Comparison of ENCODE assay signal across 8 cellular contexts in genomic region chr2:210172219-210172575, GRCh38. TPM values are rescaled to one million over a fixed set of nuclear protein-coding genes. Genes with fewer than 3 reads are reported as not detected.
DNase-seq lines count a peak whose midpoint lies in the region; ATAC-seq and TF ChIP-seq lines count a peak whose summit lies in the region.

No MANE protein-coding gene starts in this region.

- H3K4me1 Mint-ChIP-seq in CD14-positive monocyte, result peaks cover 22% of the 10 kb centered on the region

- TF ChIP-seq CTCF in CD14-positive monocyte (IDR thresholded peaks at IDR 0.05), result no peak
- no peak for TF ChIP-seq CTCF in NB4 (IDR thresholded peaks at IDR 0.05; ENCODE audit: low read depth, low read length)

- H3K27ac Mint-ChIP-seq in CD14-positive monocyte, result peak overlapping the region in 4 of 7 donors; percentile 93 to 100 (median 94)

- no peak for DNase-seq in CD14-positive monocyte (ENCODE audit: low spot score)
- DNase-seq in NB4 (ENCODE audit: low read depth), result no peak
- DNase-seq in SKM-1 treated with dmso at 0.1 percent for 144 hours (lab: John Stamatoyannopoulos, UW; ENCODE audit: unreplicated experiment), result no peak
- DNase-seq in 8988T, result no peak
- DNase-seq in posterior vena cava (ENCODE audit: low spot score), result no peak

- H3K9me3 Mint-ChIP-seq in CD14-positive monocyte, result peaks cover 0 to 4% (median 0%) of the 10 kb centered on the region in 7 donors

- peak overlapping the region; percentile 97 for H2AFZ ChIP-seq in neuron (ENCODE audit: low read depth, low read length)

- WGBS in ectodermal cell, 2 experiments, result 10 to 19% methylated on average over 8 of the region's 8 CpGs

- H3K27ac ChIP-seq in ectodermal cell (ENCODE audit: insufficient read depth, low read depth, low read length, poor library complexity, severe bottlenecking), result no peak overlapping the region

- no peaks in the 10 kb centered on the region for H3K27me3 ChIP-seq in ectodermal cell (ENCODE audit: control insufficient read depth, insufficient read depth, low read length, poor library complexity, severe bottlenecking)
- no peaks in the 10 kb centered on the region for H3K27me3 ChIP-seq in neuron (ENCODE audit: insufficient read depth, low read length)

- peak overlapping the region; percentile 97 for H3K4me3 Mint-ChIP-seq in CD14-positive monocyte

- intact Hi-C loops in CD14-positive monocyte (cut with micrococcal nuclease), result loop anchor here in 1 of 2 donors (5.0 kb wide), 1 partner anchor 170 kb away; the partner anchor contains the start of gene RPE
- intact Hi-C loops in posterior vena cava (cut with DNase I), result no loop called here

- H3K9me3 ChIP-seq in ectodermal cell (ENCODE audit: control insufficient read depth, low read length) (no peaks in the 10 kb centered on the region), neuron (ENCODE audit: low read length) (no peaks in the 10 kb centered on the region)

- peaks cover 8 to 16% (median 8%) of the 10 kb centered on the region in 3 donors for H3K27me3 Mint-ChIP-seq in CD14-positive monocyte (ENCODE audit: low read depth in 3 of 3)

- ATAC-seq in HG03469 (IDR thresholded peaks at IDR 0.05; ENCODE audit: unreplicated experiment), result no peak

- peak overlapping the region; percentile 63 for H3K4me3 ChIP-seq in NB4 (ENCODE audit: low read depth, low read length)
- H3K4me3 ChIP-seq in ectodermal cell (ENCODE audit: insufficient read depth, low read depth, low read length), result peak overlapping the region; percentile 47
- peak overlapping the region; percentile 76 for H3K4me3 ChIP-seq in neuron (ENCODE audit: low read length)

- H3K36me3 Mint-ChIP-seq in CD14-positive monocyte, result no peaks in the 10 kb centered on the region

- no peak for TF ChIP-seq POLR2A in NB4 (IDR thresholded peaks at IDR 0.05; ENCODE audit: extremely low read depth, insufficient read length)

- H3K36me3 ChIP-seq in ectodermal cell (ENCODE audit: control insufficient read depth, insufficient read depth, low read length), result no peaks in the 10 kb centered on the region
- no peaks in the 10 kb centered on the region for H3K36me3 ChIP-seq in neuron (ENCODE audit: insufficient read depth, low read length)

- peaks cover 5% of the 10 kb centered on the region for H3K4me1 ChIP-seq in ectodermal cell (ENCODE audit: control insufficient read depth, insufficient read depth, low read length)
- peaks cover 17% of the 10 kb centered on the region for H3K4me1 ChIP-seq in neuron (ENCODE audit: insufficient read depth, low read length)

RNA-seq across cellular contexts. Expression of gene KANSL1L, which starts 1.0 kb away (rescaled TPM):
- polyA plus RNA-seq in CD14-positive monocyte, result 1 to 10 TPM in 1 of 2 donors, under 1 TPM in 1; 1.00 to 1.3 TPM
- polyA plus RNA-seq in ectodermal cell (2013, experiment 1 of 4), result 22.2 TPM
- polyA plus RNA-seq in ectodermal cell (2013, experiment 2 of 4), result 23.5 TPM
- polyA plus RNA-seq in ectodermal cell (2013, experiment 3 of 4), result 23.5 TPM
- polyA plus RNA-seq in ectodermal cell (2013, experiment 4 of 4), result 27.6 TPM
- 10 to 100 TPM; 25.7 to 28.8 TPM for total RNA-seq in posterior vena cava

RNA-seq across cellular contexts. Expression of gene ACADL, which starts 53.0 kb away (rescaled TPM):
- polyA plus RNA-seq in CD14-positive monocyte, result not detected
- not detected for polyA plus RNA-seq in ectodermal cell (2013, experiment 1 of 4)
- polyA plus RNA-seq in ectodermal cell (2013, experiment 2 of 4), result 0.12 TPM
- polyA plus RNA-seq in ectodermal cell (2013, experiment 3 of 4), result 0.11 TPM
- 0.08 TPM for polyA plus RNA-seq in ectodermal cell (2013, experiment 4 of 4)
- total RNA-seq in posterior vena cava, result 1 to 10 TPM; 5.0 to 9.7 TPM
